Comparison of ENCODE assay signal across 8 cellular contexts in the genomic region with DNA sequence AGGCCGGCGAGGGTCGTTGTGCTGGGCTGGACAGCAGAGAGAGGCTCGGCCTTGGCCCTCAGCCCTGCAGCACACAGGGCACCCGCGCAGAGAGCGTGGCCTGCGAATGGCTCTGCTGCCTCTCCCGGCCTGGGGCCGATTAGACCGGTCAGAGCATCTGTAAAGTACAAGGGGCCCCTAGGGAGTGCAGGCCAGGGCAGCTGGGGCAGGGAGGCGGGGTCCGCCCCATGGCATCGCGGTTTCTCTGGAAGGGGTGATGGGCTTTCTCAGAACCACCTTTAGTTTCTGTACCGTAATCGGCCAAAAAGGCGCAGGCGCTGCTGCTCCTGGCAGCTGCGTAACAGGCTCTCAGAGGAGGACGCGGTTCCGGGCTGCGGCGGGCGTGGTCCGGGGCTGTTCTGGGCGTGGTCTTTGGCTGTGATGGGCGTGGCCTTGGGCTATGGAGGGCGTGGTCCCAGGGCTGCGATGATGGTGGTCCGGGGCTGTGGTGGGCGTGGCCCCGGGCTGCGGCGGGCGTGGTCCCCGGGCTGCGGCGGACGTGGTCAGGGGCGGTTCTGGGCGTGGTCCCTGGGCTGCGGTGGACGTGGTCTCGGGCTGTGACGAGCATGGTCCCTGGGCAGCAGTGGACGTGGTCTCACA. TPM values are rescaled to one million over a fixed set of nuclear protein-coding genes. Genes with fewer than 3 reads are reported as not detected.
DNase-seq lines count a peak whose midpoint lies in the region; ATAC-seq and TF ChIP-seq lines count a peak whose summit lies in the region.

No MANE protein-coding gene starts in this region.

- H3K9me3 ChIP-seq in CD4-positive, CD25-positive, alpha-beta regulatory T cell (ENCODE audit: control insufficient read depth in 2 of 2, low read length in 2 of 2) = no peaks in the 10 kb centered on the region
- H3K9me3 ChIP-seq in trophoblast cell (ENCODE audit: insufficient read depth, low read depth, low read length) (peaks cover 4% of the 10 kb centered on the region), thyroid gland (no peaks in the 10 kb centered on the region)

- no peak overlapping the region for H2AK5ac ChIP-seq in trophoblast cell (ENCODE audit: low read length)

- H3K18ac ChIP-seq in trophoblast cell (ENCODE audit: low read length) = no peak overlapping the region

- CTCF ChIA-PET in activated naive CD4-positive, alpha-beta T cell treated with anti-CD3 and anti-CD28 coated beads, Interleukin-2, amount 10 ng/mL, durations not matched to agents 7 days and 5 days (lab: Charles Lee) = no interaction called here

- no peaks in the 10 kb centered on the region for H3K36me3 ChIP-seq in CD4-positive, CD25-positive, alpha-beta regulatory T cell (ENCODE audit: control insufficient read depth, insufficient read depth, low read length)
- H3K36me3 ChIP-seq in trophoblast cell (ENCODE audit: control insufficient read depth in 1 of 2, insufficient read depth in 2 of 2, low read length in 2 of 2) (no peaks in the 10 kb centered on the region), thyroid gland (no peaks in the 10 kb centered on the region)

- intact Hi-C loops in Right ventricle myocardium superior (cut with DNase I) (no loop called here), thyroid gland (cut with DNase I) (no loop called here)

- peak overlapping the region; percentile 94 to 95 (median 94) for H3K27ac Mint-ChIP-seq in CD4-positive, CD25-positive, alpha-beta regulatory T cell
- H3K27ac Mint-ChIP-seq in activated naive CD4-positive, alpha-beta T cell treated with anti-CD3 and anti-CD28 coated beads, Interleukin-2, amount 10 ng/mL, durations not matched to agents 7 days and 5 days = peak overlapping the region; percentile 36

- H3K4me1 Mint-ChIP-seq in CD4-positive, CD25-positive, alpha-beta regulatory T cell = peaks cover 0 to 25% (median 7%) of the 10 kb centered on the region in 4 donors
- peaks cover 10% of the 10 kb centered on the region for H3K4me1 Mint-ChIP-seq in activated naive CD4-positive, alpha-beta T cell treated with anti-CD3 and anti-CD28 coated beads, Interleukin-2, amount 10 ng/mL, durations not matched to agents 7 days and 5 days

- H3K27ac ChIP-seq in CD4-positive, CD25-positive, alpha-beta regulatory T cell (ENCODE audit: insufficient read depth, low read length, poor library complexity, severe bottlenecking) = peak overlapping the region; percentile 82
- no peak overlapping the region for H3K27ac ChIP-seq in trophoblast cell (ENCODE audit: low read depth, low read length)
- H3K27ac ChIP-seq in thyroid gland = peak overlapping the region; percentile 0 to 27 (median 3)

- ATAC-seq in CD4-positive, CD25-positive, alpha-beta regulatory T cell (ENCODE audit: low read depth in 2 of 2) = peak; percentile 89 to 93
- peak; percentile 92 for ATAC-seq in GM19463 (IDR thresholded peaks at IDR 0.05; ENCODE audit: unreplicated experiment)
- ATAC-seq in HG03575 (IDR thresholded peaks at IDR 0.05; ENCODE audit: extremely low read depth, insufficient number of reproducible peaks, low FRiP score, unreplicated experiment) = peak; percentile 63
- ATAC-seq in Right ventricle myocardium superior (ENCODE audit: poor library complexity) = peak; percentile 96

- H3K27me3 Mint-ChIP-seq in CD4-positive, CD25-positive, alpha-beta regulatory T cell = peaks cover 9% of the 10 kb centered on the region
- peaks cover 17% of the 10 kb centered on the region for H3K27me3 Mint-ChIP-seq in activated naive CD4-positive, alpha-beta T cell treated with anti-CD3 and anti-CD28 coated beads, Interleukin-2, amount 10 ng/mL, durations not matched to agents 7 days and 5 days

- peaks cover 0 to 4% (median 1%) of the 10 kb centered on the region in 7 donors for H3K9me3 Mint-ChIP-seq in CD4-positive, CD25-positive, alpha-beta regulatory T cell
- no peaks in the 10 kb centered on the region for H3K9me3 Mint-ChIP-seq in activated naive CD4-positive, alpha-beta T cell treated with anti-CD3 and anti-CD28 coated beads, Interleukin-2, amount 10 ng/mL, durations not matched to agents 7 days and 5 days

- peak overlapping the region; percentile 63 for H3K4me3 ChIP-seq in CD4-positive, CD25-positive, alpha-beta regulatory T cell (ENCODE audit: low read depth, low read length)
- H3K4me3 ChIP-seq in trophoblast cell (ENCODE audit: low read depth, low read length) (peak overlapping the region; percentile 42), thyroid gland (replicated peaks in 1 of 3) (peak overlapping the region in 2 of 3 donors; percentile 35 to 47)

- H2AFZ ChIP-seq in trophoblast cell (ENCODE audit: insufficient read depth, low read length, poor library complexity) = peak overlapping the region; percentile 50

- no peak overlapping the region for H2BK120ac ChIP-seq in trophoblast cell (ENCODE audit: insufficient read depth, low read length, poor library complexity)

- H3K4me1 ChIP-seq in CD4-positive, CD25-positive, alpha-beta regulatory T cell (ENCODE audit: control insufficient read depth, insufficient read depth, low read length, poor library complexity, severe bottlenecking) = peaks cover 17% of the 10 kb centered on the region
- H3K4me1 ChIP-seq in trophoblast cell (ENCODE audit: control insufficient read depth in 1 of 2, insufficient read depth in 2 of 2, low read length in 2 of 2) (peaks cover 5 to 11% of the 10 kb centered on the region in 2 experiments), thyroid gland (peaks cover 9 to 17% of the 10 kb centered on the region in 2 donors)

- TF ChIP-seq POLR2A in thyroid gland (IDR thresholded peaks at IDR 0.05) = peak in 1 of 2 donors; percentile 60

- no peaks in the 10 kb centered on the region for H3K79me1 ChIP-seq in trophoblast cell (ENCODE audit: low read length)

- no peaks in the 10 kb centered on the region for H3K36me3 Mint-ChIP-seq in CD4-positive, CD25-positive, alpha-beta regulatory T cell
- H3K36me3 Mint-ChIP-seq in activated naive CD4-positive, alpha-beta T cell treated with anti-CD3 and anti-CD28 coated beads, Interleukin-2, amount 10 ng/mL, durations not matched to agents 7 days and 5 days = no peaks in the 10 kb centered on the region

- no peak overlapping the region for H4K91ac ChIP-seq in trophoblast cell (ENCODE audit: low read depth, low read length)

- no peaks in the 10 kb centered on the region for H3K27me3 ChIP-seq in CD4-positive, CD25-positive, alpha-beta regulatory T cell (ENCODE audit: control insufficient read depth, insufficient read depth, low read length)
- peaks cover 7% of the 10 kb centered on the region for H3K27me3 ChIP-seq in trophoblast cell (ENCODE audit: insufficient read depth, low read length)
- H3K27me3 ChIP-seq in thyroid gland = no peaks in the 10 kb centered on the region

- H2BK5ac ChIP-seq in trophoblast cell (ENCODE audit: low read depth, low read length, poor library complexity) = no peak overlapping the region

- no peak overlapping the region for H3K14ac ChIP-seq in trophoblast cell (ENCODE audit: low read length)

- peak overlapping the region in 3 of 4 donors; percentile 86 to 92 (median 90) for H3K4me3 Mint-ChIP-seq in CD4-positive, CD25-positive, alpha-beta regulatory T cell
- H3K4me3 Mint-ChIP-seq in activated naive CD4-positive, alpha-beta T cell treated with anti-CD3 and anti-CD28 coated beads, Interleukin-2, amount 10 ng/mL, durations not matched to agents 7 days and 5 days = peak overlapping the region; percentile 64

- peak; percentile 81 to 91 (median 88) for DNase-seq in CD4-positive, CD25-positive, alpha-beta regulatory T cell
- peak; percentile 87 for DNase-seq in SK-MEL-5 (ENCODE audit: low read depth, low spot score)
- peak; percentile 88 for DNase-seq in activated naive CD4-positive, alpha-beta T cell treated with anti-CD3 and anti-CD28 coated beads, Interleukin-2, amount 10 ng/mL, durations not matched to agents 7 days and 5 days
- DNase-seq in Right ventricle myocardium superior = peak; percentile 88
- DNase-seq in trophoblast cell = peak; percentile 52 to 76
- DNase-seq in thyroid gland = peak; percentile 78 to 81

- H3K4ac ChIP-seq in trophoblast cell (ENCODE audit: low read depth, low read length) = no peak overlapping the region

- H3K9ac ChIP-seq in trophoblast cell (ENCODE audit: low read length) = peak overlapping the region; percentile 29

- H3K79me2 ChIP-seq in trophoblast cell (ENCODE audit: control insufficient read depth, insufficient read depth, low read length, poor library complexity) = no peaks in the 10 kb centered on the region

- no peak overlapping the region for H4K12ac ChIP-seq in trophoblast cell (ENCODE audit: low read depth, low read length)

- peak overlapping the region; percentile 67 for H3K4me2 ChIP-seq in trophoblast cell (ENCODE audit: low read length)

- H4K8ac ChIP-seq in trophoblast cell (ENCODE audit: low read depth, low read length) = peak overlapping the region; percentile 5

- WGBS in trophoblast cell (ENCODE audit: extremely low coverage, insufficient coverage, insufficient read length) = no CpG with 5 or more reads among the region's 48 CpGs
- 1 to 5% methylated on average over 13 to 21 of the region's 48 CpGs for WGBS in thyroid gland, 2 donors

- in situ Hi-C loops in SK-MEL-5 (cut with HindIII; ENCODE audit: low pct_unique_long_range_greater_than_20kb, low sequenced_read_pairs) = no loop called here

- no peak for TF ChIP-seq CTCF in thyroid gland (IDR thresholded peaks at IDR 0.05)

- no peak overlapping the region for H3K23ac ChIP-seq in trophoblast cell (ENCODE audit: low read length)

- H2BK12ac ChIP-seq in trophoblast cell (ENCODE audit: low read length) = no peak overlapping the region

RNA-seq across cellular contexts. Expression of gene GPR148, which starts 1.5 kb away (rescaled TPM):
- not detected for total RNA-seq in CD4-positive, CD25-positive, alpha-beta regulatory T cell
- not detected for polyA plus RNA-seq in CD4-positive, CD25-positive, alpha-beta regulatory T cell
- total RNA-seq in SK-MEL-5 (2014; rRNA removed; shearing (Covaris generic)) = not detected in 2 replicates
- not detected in 2 replicates for polyA plus RNA-seq in SK-MEL-5 (2015; cell fraction: cytosol; rRNA removed)
- not detected in 2 replicates for polyA plus RNA-seq in SK-MEL-5 (2015; cell fraction: nucleus; rRNA removed)
- total RNA-seq in Right ventricle myocardium superior (not detected), thyroid gland (not detected)
- polyA plus RNA-seq in trophoblast cell (2013) = not detected in 2 replicates

RNA-seq across cellular contexts. Expression of gene AMER3, which starts 27.9 kb away (rescaled TPM):
- not detected for total RNA-seq in CD4-positive, CD25-positive, alpha-beta regulatory T cell
- not detected for polyA plus RNA-seq in CD4-positive, CD25-positive, alpha-beta regulatory T cell
- total RNA-seq in SK-MEL-5 (2014; rRNA removed; shearing (Covaris generic)) = not detected in 2 replicates
- not detected in 2 replicates for polyA plus RNA-seq in SK-MEL-5 (2015; cell fraction: cytosol; rRNA removed)
- not detected in 2 replicates for polyA plus RNA-seq in SK-MEL-5 (2015; cell fraction: nucleus; rRNA removed)
- total RNA-seq in Right ventricle myocardium superior (not detected), thyroid gland (under 1 TPM in 1 of 4 donors, not detected in 3; 0.08 TPM)
- not detected in 2 replicates for polyA plus RNA-seq in trophoblast cell (2013)
